In genomic region chr19:48271531-48272151, GRCh38 we compare ENCODE assay signal across 1 cellular context.
TF ChIP-seq lines count a peak whose summit lies in the region.

No MANE protein-coding gene starts in this region.

TF ChIP-seq in GM12878, 131 proteins besides CTCF, POLR2A, EP300 and RAD21 (continued from another document):
- TF ChIP-seq IRF5 (IDR thresholded peaks at IDR 0.05; ENCODE audit: borderline replicate concordance): no peak
- TF ChIP-seq GABPA (IDR thresholded peaks at IDR 0.05; ENCODE audit: low read depth): no peak
- TF ChIP-seq CUX1 (IDR thresholded peaks at IDR 0.05; ENCODE audit: insufficient replicate concordance, low read depth, low read length): no peak
- TF ChIP-seq YY1 (IDR thresholded peaks at IDR 0.05; ENCODE audit: low read depth, low read length): peak; percentile 91
- no peak for TF ChIP-seq ZNF592 (IDR thresholded peaks at IDR 0.05)
- TF ChIP-seq ETV6 (conservative IDR thresholded peaks at IDR 0.05 in 1 of 2, IDR thresholded peaks at IDR 0.05 in 1 of 2; ENCODE audit: borderline replicate concordance in 1 of 2, low read depth in 1 of 2): peak in 1 of 2 experiments; percentile 42; a peak in 1 of 4 replicates
- no peak for TF ChIP-seq RELB (IDR thresholded peaks at IDR 0.05; ENCODE audit: low read depth)
- peak; percentile 32; the same call in 1 of the 2 replicates for TF ChIP-seq TAF1 (IDR thresholded peaks at IDR 0.05; ENCODE audit: borderline replicate concordance, low read depth, low read length)
- TF ChIP-seq SMAD5 (IDR thresholded peaks at IDR 0.05; ENCODE audit: low read depth): peak; percentile 69
- TF ChIP-seq ZNF687 (IDR thresholded peaks at IDR 0.05): no peak
- no peak for TF ChIP-seq E2F4 (IDR thresholded peaks at IDR 0.05; ENCODE audit: low read depth, low read length)
- TF ChIP-seq SPI1 (IDR thresholded peaks at IDR 0.05; ENCODE audit: borderline replicate concordance, insufficient read depth, low read depth, low read length): no peak
- no peak for TF ChIP-seq CEBPB (IDR thresholded peaks at IDR 0.05; ENCODE audit: borderline replicate concordance in 1 of 2, low read depth in 2 of 2, low read length in 2 of 2)
- TF ChIP-seq TARDBP (IDR thresholded peaks at IDR 0.05; ENCODE audit: borderline replicate concordance): no peak
